Comparison of ENCODE assay signal across 2 cellular contexts in the genomic region with DNA sequence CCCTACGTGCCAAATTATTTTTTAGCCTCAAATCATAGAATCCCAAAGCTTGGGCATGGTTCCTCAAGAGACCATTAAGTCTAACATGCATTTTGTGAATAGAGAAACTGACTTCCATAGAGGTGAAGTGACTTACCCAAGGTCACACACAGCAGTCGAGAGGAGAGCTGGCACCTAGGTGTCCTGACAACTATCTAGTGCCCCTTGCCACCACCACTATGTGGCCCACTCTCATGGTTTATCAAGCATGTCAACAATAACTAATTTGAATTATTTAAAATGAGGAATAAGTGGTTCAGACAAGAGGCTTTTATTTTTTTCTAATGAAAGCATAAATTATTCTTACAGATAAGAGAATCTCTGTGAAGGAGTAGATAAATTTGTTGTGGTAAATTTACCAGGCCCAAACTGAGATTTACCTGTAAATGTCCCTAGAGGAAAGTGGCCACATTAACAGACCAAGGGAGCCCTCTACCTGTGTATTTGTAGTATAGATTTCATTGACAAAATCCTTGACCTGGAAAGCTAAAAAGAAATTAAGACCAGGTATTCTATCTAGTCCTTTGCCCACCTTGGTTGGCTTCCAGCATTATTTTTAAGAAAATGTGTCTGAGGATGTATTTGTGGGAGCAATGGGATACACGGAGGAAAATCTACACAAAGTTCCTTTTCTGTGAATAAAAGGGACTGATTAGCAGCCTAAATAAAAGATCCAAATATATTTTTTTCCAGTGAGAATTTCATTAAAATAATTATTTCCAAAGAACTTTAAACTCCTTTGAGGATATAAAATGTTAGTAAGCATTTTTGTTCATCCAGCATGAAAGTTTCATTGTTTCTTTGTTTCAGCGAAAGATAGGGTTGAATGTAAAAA.
TF ChIP-seq lines count a peak whose summit lies in the region.

No MANE protein-coding gene starts in this region.

TF ChIP-seq in Ishikawa, 13 proteins besides CTCF, POLR2A, EP300 and RAD21 (continued from another document):
- TF ChIP-seq ZBTB7A (IDR thresholded peaks at IDR 0.05; ENCODE audit: low read depth) (no peak), FOXM1 (IDR thresholded peaks at IDR 0.05; ENCODE audit: borderline replicate concordance, low read depth) (no peak), YY1 (IDR thresholded peaks at IDR 0.05; ENCODE audit: low read depth) (no peak), TAF1 (IDR thresholded peaks at IDR 0.05; ENCODE audit: low read depth) (no peak)

TF ChIP-seq in WTC11, 78 proteins besides CTCF, POLR2A, EP300 and RAD21 (continued from another document):
- TF ChIP-seq, protein P1, sequence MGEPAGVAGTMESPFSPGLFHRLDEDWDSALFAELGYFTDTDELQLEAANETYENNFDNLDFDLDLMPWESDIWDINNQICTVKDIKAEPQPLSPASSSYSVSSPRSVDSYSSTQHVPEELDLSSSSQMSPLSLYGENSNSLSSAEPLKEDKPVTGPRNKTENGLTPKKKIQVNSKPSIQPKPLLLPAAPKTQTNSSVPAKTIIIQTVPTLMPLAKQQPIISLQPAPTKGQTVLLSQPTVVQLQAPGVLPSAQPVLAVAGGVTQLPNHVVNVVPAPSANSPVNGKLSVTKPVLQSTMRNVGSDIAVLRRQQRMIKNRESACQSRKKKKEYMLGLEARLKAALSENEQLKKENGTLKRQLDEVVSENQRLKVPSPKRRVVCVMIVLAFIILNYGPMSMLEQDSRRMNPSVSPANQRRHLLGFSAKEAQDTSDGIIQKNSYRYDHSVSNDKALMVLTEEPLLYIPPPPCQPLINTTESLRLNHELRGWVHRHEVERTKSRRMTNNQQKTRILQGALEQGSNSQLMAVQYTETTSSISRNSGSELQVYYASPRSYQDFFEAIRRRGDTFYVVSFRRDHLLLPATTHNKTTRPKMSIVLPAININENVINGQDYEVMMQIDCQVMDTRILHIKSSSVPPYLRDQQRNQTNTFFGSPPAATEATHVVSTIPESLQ (CRISPR knock-in tag; IDR thresholded peaks at IDR 0.05) = no peak
- TF ChIP-seq NFE2L1 (CRISPR knock-in tag; IDR thresholded peaks at IDR 0.05) (no peak), GABPB1 (CRISPR knock-in tag; IDR thresholded peaks at IDR 0.05) (no peak), TEAD4 (CRISPR knock-in tag; IDR thresholded peaks at IDR 0.05) (no peak)
- TF ChIP-seq, protein P2, sequence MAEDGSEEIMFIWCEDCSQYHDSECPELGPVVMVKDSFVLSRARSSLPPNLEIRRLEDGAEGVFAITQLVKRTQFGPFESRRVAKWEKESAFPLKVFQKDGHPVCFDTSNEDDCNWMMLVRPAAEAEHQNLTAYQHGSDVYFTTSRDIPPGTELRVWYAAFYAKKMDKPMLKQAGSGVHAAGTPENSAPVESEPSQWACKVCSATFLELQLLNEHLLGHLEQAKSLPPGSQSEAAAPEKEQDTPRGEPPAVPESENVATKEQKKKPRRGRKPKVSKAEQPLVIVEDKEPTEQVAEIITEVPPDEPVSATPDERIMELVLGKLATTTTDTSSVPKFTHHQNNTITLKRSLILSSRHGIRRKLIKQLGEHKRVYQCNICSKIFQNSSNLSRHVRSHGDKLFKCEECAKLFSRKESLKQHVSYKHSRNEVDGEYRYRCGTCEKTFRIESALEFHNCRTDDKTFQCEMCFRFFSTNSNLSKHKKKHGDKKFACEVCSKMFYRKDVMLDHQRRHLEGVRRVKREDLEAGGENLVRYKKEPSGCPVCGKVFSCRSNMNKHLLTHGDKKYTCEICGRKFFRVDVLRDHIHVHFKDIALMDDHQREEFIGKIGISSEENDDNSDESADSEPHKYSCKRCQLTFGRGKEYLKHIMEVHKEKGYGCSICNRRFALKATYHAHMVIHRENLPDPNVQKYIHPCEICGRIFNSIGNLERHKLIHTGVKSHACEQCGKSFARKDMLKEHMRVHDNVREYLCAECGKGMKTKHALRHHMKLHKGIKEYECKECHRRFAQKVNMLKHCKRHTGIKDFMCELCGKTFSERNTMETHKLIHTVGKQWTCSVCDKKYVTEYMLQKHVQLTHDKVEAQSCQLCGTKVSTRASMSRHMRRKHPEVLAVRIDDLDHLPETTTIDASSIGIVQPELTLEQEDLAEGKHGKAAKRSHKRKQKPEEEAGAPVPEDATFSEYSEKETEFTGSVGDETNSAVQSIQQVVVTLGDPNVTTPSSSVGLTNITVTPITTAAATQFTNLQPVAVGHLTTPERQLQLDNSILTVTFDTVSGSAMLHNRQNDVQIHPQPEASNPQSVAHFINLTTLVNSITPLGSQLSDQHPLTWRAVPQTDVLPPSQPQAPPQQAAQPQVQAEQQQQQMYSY (CRISPR knock-in tag; IDR thresholded peaks at IDR 0.05) = no peak
- TF ChIP-seq, protein P3, sequence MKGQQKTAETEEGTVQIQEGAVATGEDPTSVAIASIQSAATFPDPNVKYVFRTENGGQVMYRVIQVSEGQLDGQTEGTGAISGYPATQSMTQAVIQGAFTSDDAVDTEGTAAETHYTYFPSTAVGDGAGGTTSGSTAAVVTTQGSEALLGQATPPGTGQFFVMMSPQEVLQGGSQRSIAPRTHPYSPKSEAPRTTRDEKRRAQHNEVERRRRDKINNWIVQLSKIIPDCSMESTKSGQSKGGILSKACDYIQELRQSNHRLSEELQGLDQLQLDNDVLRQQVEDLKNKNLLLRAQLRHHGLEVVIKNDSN (CRISPR knock-in tag; IDR thresholded peaks at IDR 0.05) = no peak
